22 cellular contexts compared by ENCODE assay signal in the genomic region with DNA sequence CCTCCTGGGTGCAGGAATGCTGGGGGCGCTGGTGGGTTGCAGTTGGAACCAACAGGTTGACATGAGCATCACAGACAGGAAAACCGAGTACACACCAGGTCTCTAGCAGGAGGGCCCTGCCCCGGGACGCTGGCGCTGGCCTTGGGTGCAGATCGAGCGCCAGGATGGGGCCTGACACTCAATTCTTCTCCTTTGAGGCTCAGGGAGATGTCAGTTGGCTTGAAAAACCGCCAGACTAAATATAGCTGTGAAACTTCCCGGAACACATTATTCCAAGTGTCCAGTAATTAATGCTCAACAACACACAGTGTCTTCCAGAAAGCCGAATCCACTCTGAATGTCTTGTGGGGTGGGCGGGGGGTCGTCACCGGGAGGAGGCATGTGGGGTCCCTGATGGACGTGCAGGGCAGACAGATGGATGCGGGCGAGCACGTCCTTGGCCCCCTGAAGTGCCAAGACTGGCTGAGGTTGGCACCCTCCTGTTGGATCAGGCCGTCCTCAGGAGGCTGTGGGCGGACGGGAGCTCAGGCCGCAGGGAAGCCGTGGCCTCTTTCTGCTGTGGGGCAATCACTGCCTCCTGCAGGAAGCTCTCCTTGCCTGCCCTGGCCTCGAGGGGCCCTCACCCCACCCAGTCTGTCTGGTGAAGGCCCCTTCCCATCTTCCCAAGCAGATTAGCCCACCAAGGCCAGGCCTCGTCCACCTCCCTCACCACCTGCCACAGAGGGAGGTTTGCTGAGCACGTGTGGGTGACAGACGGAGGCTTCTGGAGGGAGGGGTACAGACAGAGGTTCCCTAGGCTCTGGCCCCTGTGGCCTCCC. TPM values are rescaled to one million over a fixed set of nuclear protein-coding genes. Genes with fewer than 3 reads are reported as not detected.
A peak's percentile ranks its signal among the peaks of the same experiment; 100 is the strongest.
DNase-seq lines count a peak whose midpoint lies in the region; ATAC-seq and TF ChIP-seq lines count a peak whose summit lies in the region.
"Had no signal": no experiment of that assay in that cellular context is flagged by ENCODE, and none has a peak within 500 bp of the region (broad histone marks: within the 10 kb centered on the region; RNA-seq: fewer than 3 reads in every experiment).

No MANE protein-coding gene starts in this region.

- DNase-seq in SKM-1 treated with dmso at 0.1 percent for 144 hours (lab: John Stamatoyannopoulos, UW; ENCODE audit: unreplicated experiment) (peak; percentile 26), SKM-1 (lab: John Stamatoyannopoulos, UW; ENCODE audit: unreplicated experiment) (no peak), amniotic epithelial cell (ENCODE audit: low read depth) (peak; percentile 16), hepatocyte (ENCODE audit: low spot score) (no peak), iPS-NIHi11 (ENCODE audit: low spot score) (no peak)
- DNase-seq in activated effector memory CD4-positive, alpha-beta T cell treated with Interleukin-2 at 50 U/mL for 16 hours: no peak
- DNase-seq in stimulated activated CD8-positive, alpha-beta memory T cell treated with anti-CD3 and anti-CD28 coated beads, Interleukin-4, amount 100 ng/mL, for 48 hours: no peak
- DNase-seq: activated CD4-positive, alpha-beta T cell treated with anti-CD3 and anti-CD28 coated beads, Interleukin-2, amount 10 ng/mL, durations not matched to agents 7 days and 5 days; activated CD8-positive, alpha-beta memory T cell treated with anti-CD3 and anti-CD28 coated beads, Interleukin-2, amount 50 U/mL, for 48 hours; activated gamma-delta T cell; amygdala; CD4-positive, CD25-positive, alpha-beta regulatory T cell; central memory CD4-positive, alpha-beta T cell; erythroblast; GDM1; left lung; MG63; NCI-H187; stimulated activated naive CD8-positive, alpha-beta T cell treated with anti-CD3 and anti-CD28 coated beads, Interleukin-15, Interleukin-2, amounts not matched to agents 100 U/mL and 50 U/mL, for 24 hours had no signal

- peak overlapping the region; percentile 60 for H3K4me2 ChIP-seq in hepatocyte

- no peak for ATAC-seq in GM21786 (IDR thresholded peaks at IDR 0.05; ENCODE audit: unreplicated experiment)
- ATAC-seq: left lung; stimulated activated naive CD8-positive, alpha-beta T cell treated with anti-CD3 and anti-CD28 coated beads, Interleukin-15, Interleukin-2, amounts not matched to agents 100 U/mL and 50 U/mL, for 24 hours had no signal

- no peaks in the 10 kb centered on the region for H3K36me3 ChIP-seq in hepatocyte (replicated peaks; ENCODE audit: insufficient read depth, low read depth)
- H3K36me3 ChIP-seq: HAP-1, left lung, MG63 had no signal

- no peaks in the 10 kb centered on the region for H4K20me1 ChIP-seq in hepatocyte (ENCODE audit: insufficient read depth, poor library complexity, severe bottlenecking)

- peak overlapping the region; percentile 80 for H3K27ac ChIP-seq in hepatocyte
- H3K27ac ChIP-seq: left lung had no signal

- 86% methylated on average over 23 of the region's 26 CpGs for WGBS in hepatocyte (ENCODE audit: low lambda C conversion rate, missing lambda C conversion rate)

- H3K27me3 ChIP-seq in hepatocyte: no peaks in the 10 kb centered on the region
- H3K27me3 ChIP-seq: MG63 had no signal

- peaks cover 26% of the 10 kb centered on the region for H3K4me1 ChIP-seq in hepatocyte (ENCODE audit: insufficient read depth)
- H3K4me1 ChIP-seq: HAP-1 had no signal

- H2AFZ ChIP-seq in hepatocyte: no peak overlapping the region

- no peak for TF ChIP-seq CTCF in hepatocyte (IDR thresholded peaks at IDR 0.05; ENCODE audit: poor library complexity)

- no peak overlapping the region for H3K4me3 ChIP-seq in hepatocyte
- H3K4me3 ChIP-seq: HAP-1, left lung, MG63 had no signal

- H3K79me2 ChIP-seq in hepatocyte: no peaks in the 10 kb centered on the region

- H3K9me3 ChIP-seq in hepatocyte (ENCODE audit: low read depth): no peaks in the 10 kb centered on the region
- H3K9me3 ChIP-seq: HAP-1, left lung, MG63 had no signal

- no peaks in the 10 kb centered on the region for H3K9me2 ChIP-seq in hepatocyte (replicated peaks; ENCODE audit: insufficient read depth)

RNA-seq across cellular contexts. Expression of a gene that starts 19.4 kb away (rescaled TPM):
- 22.2 and 28.7 TPM in 2 replicates for total RNA-seq in hepatocyte
- 43.5 and 53.6 TPM in 2 replicates for polyA plus RNA-seq in hepatocyte
- total RNA-seq: activated CD4-positive, alpha-beta T cell treated with anti-CD3 and anti-CD28 coated beads, Interleukin-2, amount 10 ng/mL, durations not matched to agents 7 days and 5 days; CD4-positive, CD25-positive, alpha-beta regulatory T cell; mononuclear cell had no signal
- polyA plus RNA-seq: CD4-positive, CD25-positive, alpha-beta regulatory T cell had no signal

Comparison
In these comparisons a context has a peak if more than half of its experiments do, and no peak if none do; other contexts are left out.
1. DNase-seq: peak in SKM-1 treated with dmso at 0.1 percent for 144 hours (single experiment) and amniotic epithelial cell (single experiment); none in SKM-1 (single experiment), hepatocyte (single experiment), activated effector memory CD4-positive, alpha-beta T cell treated with Interleukin-2 at 50 U/mL for 16 hours (single experiment), iPS-NIHi11 (single experiment) and stimulated activated CD8-positive, alpha-beta memory T cell treated with anti-CD3 and anti-CD28 coated beads, Interleukin-4, amount 100 ng/mL, for 48 hours (single experiment).